In the genomic region with DNA sequence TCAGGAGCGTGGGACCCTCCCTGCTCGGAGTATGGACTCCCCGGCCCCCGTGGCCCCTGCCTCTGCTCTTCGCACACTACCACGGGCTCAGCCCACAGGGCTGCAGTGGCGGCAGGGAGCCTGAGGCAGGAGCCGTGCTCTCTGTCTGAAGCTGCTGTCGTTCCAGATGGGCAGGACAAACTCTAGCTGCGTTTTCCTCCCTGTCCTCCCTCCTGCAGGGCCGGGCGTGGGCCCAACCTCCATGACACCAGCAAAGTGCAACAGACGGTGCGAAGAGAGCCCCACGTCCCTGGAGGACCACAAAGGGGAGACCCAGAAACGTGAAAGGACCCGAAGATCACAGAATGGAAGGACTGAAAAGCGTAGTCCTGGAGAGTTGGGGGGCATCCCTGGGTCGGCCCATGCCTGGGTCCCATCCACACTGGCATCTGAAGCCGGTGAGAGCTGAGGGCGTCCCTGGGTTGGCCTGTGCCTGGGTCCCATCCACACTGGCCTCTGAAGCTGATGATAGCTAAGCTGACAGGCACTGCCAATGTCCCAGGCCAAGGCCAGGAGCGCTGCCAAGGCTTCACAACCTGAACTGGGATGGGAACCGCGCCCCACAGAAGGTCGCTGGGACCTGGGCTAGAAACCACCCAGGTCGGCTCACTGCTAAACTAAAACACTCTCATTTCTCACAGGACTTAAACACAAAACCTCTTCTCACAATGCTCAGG, we compare ENCODE assay signal across 2 cellular contexts.
TF ChIP-seq lines count a peak whose summit lies in the region.

No MANE protein-coding gene starts in this region.

TF ChIP-seq in GM23338, 12 proteins besides CTCF, POLR2A, EP300 and RAD21:
- TF ChIP-seq NANOG (IDR thresholded peaks at IDR 0.05; ENCODE audit: borderline replicate concordance) = no peak

TF ChIP-seq in H1, 55 proteins besides CTCF, POLR2A, EP300 and RAD21:
- TF ChIP-seq ZNF274 (IDR thresholded peaks at IDR 0.05; ENCODE audit: borderline replicate concordance, extremely low read depth, low read length) = no peak
- no peak for TF ChIP-seq ASH2L (IDR thresholded peaks at IDR 0.05; ENCODE audit: low read length)
- TF ChIP-seq GTF2F1 (IDR thresholded peaks at IDR 0.05; ENCODE audit: borderline replicate concordance, low read depth, low read length) = no peak
- no peak for TF ChIP-seq BACH1 (IDR thresholded peaks at IDR 0.05; ENCODE audit: low read length)
- no peak for TF ChIP-seq CTBP2 (IDR thresholded peaks at IDR 0.05; ENCODE audit: borderline replicate concordance, insufficient read depth, insufficient read length, low read length)
- no peak for TF ChIP-seq EZH2 (IDR thresholded peaks at IDR 0.05; ENCODE audit: low read depth, low read length, severe bottlenecking)
- no peak for TF ChIP-seq TCF12 (IDR thresholded peaks at IDR 0.05; ENCODE audit: low read depth, low read length)
- no peak for TF ChIP-seq BCL11A (IDR thresholded peaks at IDR 0.05; ENCODE audit: low read depth in 2 of 2, low read length in 2 of 2)
- TF ChIP-seq EGR1 (IDR thresholded peaks at IDR 0.05; ENCODE audit: borderline replicate concordance, low read depth, low read length) = no peak
- TF ChIP-seq YY1 (IDR thresholded peaks at IDR 0.05; ENCODE audit: low read depth, low read length) = no peak
- TF ChIP-seq CBX8 (IDR thresholded peaks at IDR 0.05; ENCODE audit: borderline replicate concordance, low read depth, low read length) = no peak
- TF ChIP-seq POLR2AphosphoS5 (IDR thresholded peaks at IDR 0.05; ENCODE audit: low read depth, low read length) = no peak
- no peak for TF ChIP-seq KDM4A (IDR thresholded peaks at IDR 0.05; ENCODE audit: low read depth, low read length, severe bottlenecking)
- TF ChIP-seq, protein P1, sequence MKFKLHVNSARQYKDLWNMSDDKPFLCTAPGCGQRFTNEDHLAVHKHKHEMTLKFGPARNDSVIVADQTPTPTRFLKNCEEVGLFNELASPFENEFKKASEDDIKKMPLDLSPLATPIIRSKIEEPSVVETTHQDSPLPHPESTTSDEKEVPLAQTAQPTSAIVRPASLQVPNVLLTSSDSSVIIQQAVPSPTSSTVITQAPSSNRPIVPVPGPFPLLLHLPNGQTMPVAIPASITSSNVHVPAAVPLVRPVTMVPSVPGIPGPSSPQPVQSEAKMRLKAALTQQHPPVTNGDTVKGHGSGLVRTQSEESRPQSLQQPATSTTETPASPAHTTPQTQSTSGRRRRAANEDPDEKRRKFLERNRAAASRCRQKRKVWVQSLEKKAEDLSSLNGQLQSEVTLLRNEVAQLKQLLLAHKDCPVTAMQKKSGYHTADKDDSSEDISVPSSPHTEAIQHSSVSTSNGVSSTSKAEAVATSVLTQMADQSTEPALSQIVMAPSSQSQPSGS (IDR thresholded peaks at IDR 0.05; ENCODE audit: low read length) = no peak
- TF ChIP-seq CEBPB (IDR thresholded peaks at IDR 0.05; ENCODE audit: low read depth, low read length) = no peak
- no peak for TF ChIP-seq POU5F1 (IDR thresholded peaks at IDR 0.05; ENCODE audit: low read depth, low read length)
- TF ChIP-seq FOSL1 (IDR thresholded peaks at IDR 0.05; ENCODE audit: insufficient read depth, low read depth, low read length) = no peak
- TF ChIP-seq, protein P2, sequence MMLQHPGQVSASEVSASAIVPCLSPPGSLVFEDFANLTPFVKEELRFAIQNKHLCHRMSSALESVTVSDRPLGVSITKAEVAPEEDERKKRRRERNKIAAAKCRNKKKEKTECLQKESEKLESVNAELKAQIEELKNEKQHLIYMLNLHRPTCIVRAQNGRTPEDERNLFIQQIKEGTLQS (IDR thresholded peaks at IDR 0.05; ENCODE audit: insufficient read depth, low read depth, low read length) = no peak
- TF ChIP-seq HDAC6 (IDR thresholded peaks at IDR 0.05; ENCODE audit: low read depth, low read length) = no peak
